Comparison of ENCODE assay signal across 22 cellular contexts in the genomic region with DNA sequence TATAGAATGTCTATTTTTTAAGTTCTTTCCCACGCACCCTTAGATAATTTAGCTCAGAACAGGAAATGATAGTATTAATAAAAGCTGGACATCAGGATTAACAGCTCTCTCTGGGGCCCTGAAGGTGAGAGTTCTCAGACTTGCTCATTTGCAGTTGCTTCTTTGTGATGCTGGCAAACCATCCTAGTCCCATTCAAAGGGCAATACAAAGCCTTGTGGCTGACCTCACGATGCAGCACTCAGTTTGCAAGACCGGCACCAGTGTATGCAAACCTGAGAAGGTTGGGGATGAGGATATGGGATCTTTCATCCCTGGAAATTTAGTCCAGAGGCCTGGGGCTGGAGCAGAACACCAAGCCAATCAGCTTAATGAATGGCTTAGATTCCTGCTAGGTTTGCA. TPM values are rescaled to one million over a fixed set of nuclear protein-coding genes. Genes with fewer than 3 reads are reported as not detected.
DNase-seq lines count a peak whose midpoint lies in the region; ATAC-seq, FAIRE-seq and TF ChIP-seq lines count a peak whose summit lies in the region.
"Had no signal": no experiment of that assay in that cellular context is flagged by ENCODE, and none has a peak within 500 bp of the region (broad histone marks: within the 10 kb centered on the region; RNA-seq: fewer than 3 reads in every experiment).

No MANE protein-coding gene starts in this region.

- no peak for TF ChIP-seq RAD21 in K562 (CRISPR knock-in tag; conservative IDR thresholded peaks at IDR 0.05 in 1 of 2, IDR thresholded peaks at IDR 0.05 in 1 of 2)

- ATAC-seq in K562 (no peak), HG02571 (IDR thresholded peaks at IDR 0.05; ENCODE audit: unreplicated experiment) (no peak), HG03442 (IDR thresholded peaks at IDR 0.05; ENCODE audit: unreplicated experiment) (no peak)
- ATAC-seq: gastroesophageal sphincter, left lung had no signal

- no peaks in the 10 kb centered on the region for H3K79me2 ChIP-seq in K562 (ENCODE audit: control insufficient read depth, insufficient read depth, low read length)
- H3K79me2 ChIP-seq in neural progenitor cell (ENCODE audit: low read depth), result no peaks in the 10 kb centered on the region

- POLR2A ChIA-PET in Caco-2 (lab: Charles Lee) (no interaction called here), K562 (lab: Yijun Ruan, JAX) (interaction anchor here (0.6 to 1.6 kb wide), 4 partner anchors 11 to 657 kb away, joined by 3 to 4 read pairs (median 3); no protein-coding TSS in a partner anchor)

- no peak overlapping the region for H2AFZ ChIP-seq in K562 (ENCODE audit: low read depth, low read length)
- no peak overlapping the region for H2AFZ ChIP-seq in neural progenitor cell (replicated peaks)

- H3K4me3 Mint-ChIP-seq in Caco-2 (ENCODE audit: unreplicated experiment), result no peak overlapping the region
- H3K4me3 Mint-ChIP-seq in neural progenitor cell, result no peak overlapping the region
- H3K4me3 Mint-ChIP-seq: activated T-helper 17 cell treated with anti-CD3 and anti-CD28 coated beads, Interleukin-2, amount 50 U/mL, for 72 hours had no signal

- BruUV-seq in Caco-2 (replicated peaks; lab: Mats Ljungman, UMichigan) (no TSS peak), K562 (replicated peaks; lab: Mats Ljungman, UMichigan) (TSS peak; percentile 9)

- H3K27me3 Mint-ChIP-seq in Caco-2 (ENCODE audit: insufficient read depth, unreplicated experiment), result no peaks in the 10 kb centered on the region
- peaks cover 2% of the 10 kb centered on the region for H3K27me3 Mint-ChIP-seq in neural progenitor cell (ENCODE audit: insufficient read depth, low read depth)
- H3K27me3 Mint-ChIP-seq: activated T-helper 17 cell treated with anti-CD3 and anti-CD28 coated beads, Interleukin-2, amount 50 U/mL, for 72 hours had no signal

- no peaks in the 10 kb centered on the region for H3K9me3 ChIP-seq in Caco-2
- H3K9me3 ChIP-seq in K562 (replicated peaks; ENCODE audit: control insufficient read depth, insufficient read depth, low read depth, low read length), result no peaks in the 10 kb centered on the region
- no peaks in the 10 kb centered on the region for H3K9me3 ChIP-seq in neural progenitor cell (ENCODE audit: low read depth)
- H3K9me3 ChIP-seq: gastroesophageal sphincter, HAP-1, left lung, psoas muscle, transverse colon had no signal

- DNase-seq in NCI-H1092 treated with DMSO at 0.1 percent for 48 hours (lab: John Stamatoyannopoulos, UW), result peak; percentile 20
- DNase-seq in NCI-H1092 (lab: John Stamatoyannopoulos, UW), result no peak
- no peak for DNase-seq in Caco-2
- DNase-seq in K562 (ENCODE audit: extremely low read depth in 1 of 4, low spot score in 3 of 4), result no peak
- DNase-seq in neural progenitor cell (ENCODE audit: low spot score), result peak; percentile 52
- no peak for DNase-seq in NOMO-1 treated with dmso at 0.1 percent for 144 hours (lab: John Stamatoyannopoulos, UW; ENCODE audit: unreplicated experiment)
- DNase-seq: amygdala; DND-41; left lung; NK-92 treated with Interleukin-12 subunit alpha and Interleukin-12 subunit beta, amount 100 ng/mL, for 24 hours; psoas muscle; transverse colon had no signal

- no peaks in the 10 kb centered on the region for H3K4me1 Mint-ChIP-seq in Caco-2 (ENCODE audit: low read depth, unreplicated experiment)
- peaks cover 23% of the 10 kb centered on the region for H3K4me1 Mint-ChIP-seq in neural progenitor cell

- no peak for TF ChIP-seq CTCF in Caco-2 (IDR thresholded peaks at IDR 0.05; ENCODE audit: insufficient read depth in 1 of 2, low read depth in 1 of 2, low read length in 1 of 2, severe bottlenecking in 1 of 2, unreplicated experiment in 1 of 2)
- no peak for TF ChIP-seq CTCF in K562 (IDR thresholded peaks at IDR 0.05 in 2 of 3, conservative IDR thresholded peaks at IDR 0.05 in 1 of 3; ENCODE audit: insufficient read depth in 2 of 3, low read depth in 1 of 3, low read length in 3 of 3)
- no peak for TF ChIP-seq CTCF in neural progenitor cell (IDR thresholded peaks at IDR 0.05)

- WGBS in K562 (ENCODE audit: insufficient coverage, low coverage, missing lambda C conversion rate), result 79% methylated on average over 3 of the region's 3 CpGs

- in situ Hi-C loops in K562 (cut with MboI), result no loop called here

- FAIRE-seq in K562 (lab: Jason Lieb, UNC), result no peak

- TF ChIP-seq EP300 in K562 (IDR thresholded peaks at IDR 0.05; ENCODE audit: low read length), result no peak

- no peak overlapping the region for H3K4me2 ChIP-seq in K562 (ENCODE audit: insufficient read depth, low read length)
- H3K4me2 ChIP-seq in neural progenitor cell, result no peak overlapping the region

- peaks cover 23% of the 10 kb centered on the region for H3F3A ChIP-seq in neural progenitor cell (ENCODE audit: low read depth)

- H3K9ac ChIP-seq in K562 (ENCODE audit: insufficient read depth in 1 of 2, low read depth in 2 of 2, low read length in 2 of 2), result no peak overlapping the region
- H3K9ac ChIP-seq in neural progenitor cell, result no peak overlapping the region

- H3K4me1 ChIP-seq in Caco-2, result no peaks in the 10 kb centered on the region
- peaks cover 0 to 6% of the 10 kb centered on the region in 2 experiments; a peak in 2 of 5 replicates for H3K4me1 ChIP-seq in K562 (replicated peaks in 1 of 2; ENCODE audit: control insufficient read depth in 2 of 2, insufficient read depth in 2 of 2, low read length in 2 of 2)
- H3K4me1 ChIP-seq in neural progenitor cell, result peaks cover 25% of the 10 kb centered on the region
- H3K4me1 ChIP-seq: HAP-1, transverse colon had no signal

- H3K36me3 ChIP-seq in Caco-2 (ENCODE audit: control insufficient read depth, insufficient read depth, low read length) (peaks cover 4% of the 10 kb centered on the region), K562 (ENCODE audit: control insufficient read depth, insufficient read depth, low read length) (peaks cover 58% of the 10 kb centered on the region; the same call in 2 of the 3 replicates), neural progenitor cell (no peaks in the 10 kb centered on the region)

- no peak for TF ChIP-seq POLR2A in K562 (conservative IDR thresholded peaks at IDR 0.05)

- CTCF ChIA-PET in Caco-2 (lab: Charles Lee) (interaction anchor here (1.1 to 1.5 kb wide), 2 partner anchors 16 to 185 kb away, joined by 3 to 4 read pairs; no protein-coding TSS in a partner anchor), K562 (lab: Yijun Ruan, JAX; ENCODE audit: low intra/inter-chr PET ratio) (no interaction called here)

- H3K9me1 ChIP-seq in K562 (ENCODE audit: control insufficient read depth, insufficient read depth, low read length), result no peaks in the 10 kb centered on the region

- intact Hi-C loops in Caco-2 (cut with micrococcal nuclease; ENCODE audit: unreplicated experiment) (no loop called here), K562 (cut with micrococcal nuclease) (no loop called here)

- H3K27ac Mint-ChIP-seq in Caco-2 (ENCODE audit: unreplicated experiment), result peak overlapping the region; percentile 63
- no peak overlapping the region for H3K27ac Mint-ChIP-seq in neural progenitor cell
- H3K27ac Mint-ChIP-seq: activated T-helper 17 cell treated with anti-CD3 and anti-CD28 coated beads, Interleukin-2, amount 50 U/mL, for 72 hours had no signal

- no peaks in the 10 kb centered on the region for H4K20me1 ChIP-seq in K562 (replicated peaks; ENCODE audit: control insufficient read depth, insufficient read depth, low read length)
- peaks cover 55% of the 10 kb centered on the region for H4K20me1 ChIP-seq in neural progenitor cell (ENCODE audit: low read depth)

- no peak overlapping the region for H3K27ac ChIP-seq in K562 (ENCODE audit: extremely low read depth, low read depth, low read length)
- H3K27ac ChIP-seq in neural progenitor cell, result no peak overlapping the region
- H3K27ac ChIP-seq: 22Rv1, epithelial cell of prostate, left lung, transverse colon had no signal

- H3K36me3 Mint-ChIP-seq in Caco-2 (ENCODE audit: insufficient read depth, unreplicated experiment) (peaks cover 97% of the 10 kb centered on the region), neural progenitor cell (peaks cover 35% of the 10 kb centered on the region)

- H3K27me3 ChIP-seq in Caco-2 (replicated peaks; ENCODE audit: control insufficient read depth, insufficient read depth, low read length) (no peaks in the 10 kb centered on the region), K562 (ENCODE audit: control insufficient read depth in 2 of 2, insufficient read depth in 2 of 2, low read length in 2 of 2) (no peaks in the 10 kb centered on the region), neural progenitor cell (no peaks in the 10 kb centered on the region)
- H3K27me3 ChIP-seq: gastroesophageal sphincter, left lung, transverse colon had no signal

- H3K9me3 Mint-ChIP-seq in Caco-2 (ENCODE audit: unreplicated experiment), result no peaks in the 10 kb centered on the region
- H3K9me3 Mint-ChIP-seq in neural progenitor cell, result no peaks in the 10 kb centered on the region
- H3K9me3 Mint-ChIP-seq: activated T-helper 17 cell treated with anti-CD3 and anti-CD28 coated beads, Interleukin-2, amount 50 U/mL, for 72 hours had no signal

- no peak overlapping the region for H3K4me3 ChIP-seq in Caco-2 (ENCODE audit: low read depth, low read length)
- H3K4me3 ChIP-seq in K562, result no peak overlapping the region
- H3K4me3 ChIP-seq in neural progenitor cell, result no peak overlapping the region
- H3K4me3 ChIP-seq: gastroesophageal sphincter, HAP-1, left lung, psoas muscle, transverse colon had no signal

TF ChIP-seq in K562, 482 proteins besides CTCF, POLR2A, EP300 and RAD21 (continues in another document):
- no peak for TF ChIP-seq ZNF324 (CRISPR knock-in tag; IDR thresholded peaks at IDR 0.05)

RNA-seq across cellular contexts. Expression of a gene that starts 29.3 kb away (rescaled TPM):
- total RNA-seq in Caco-2 (2022) (not detected in 2 replicates), K562 (2014; rRNA removed) (not detected in 2 replicates), K562 (2014; rRNA removed; fragmentation: Illumina TruSeq; extraction: Trizol) (not detected in 2 replicates), K562 (2015; rRNA removed; fragmentation: Illumina TruSeq; extraction: Trizol) (not detected in 2 replicates), K562 (2021) (not detected in 2 replicates), neural progenitor cell (ENCODE audit: low replicate concordance) (not detected in 2 replicates)
- 1.4 TPM in 1 of 2 replicates, not detected in the other for total RNA-seq in K562 (2011; cell fraction: chromatin; rRNA removed; ENCODE audit: low replicate concordance)
- total RNA-seq in K562 (2011; cell fraction: nucleolus; rRNA removed), result not detected in 2 replicates
- total RNA-seq in K562 (2011; cell fraction: nucleoplasm; rRNA removed), result not detected in 2 replicates
- polyA plus RNA-seq in K562 (2011; rRNA removed) (not detected in 2 replicates), K562 (2014; fragmentation: Illumina TruSeq; extraction: Trizol) (not detected in 2 replicates), K562 (2014; fragmentation: Nextera tagmentation; extraction: Ambion mirVana) (not detected), K562 (2014; rRNA removed) (not detected in 2 replicates)
- polyA plus RNA-seq in K562 (2011; cell fraction: cytosol; rRNA removed), result not detected in 2 replicates
- not detected in 2 replicates for polyA plus RNA-seq in K562 (2011; cell fraction: nucleus; rRNA removed)
- not detected in 2 replicates for polyA plus RNA-seq in K562 (2012)
- polyA minus RNA-seq in K562 (2011; rRNA and poly(A)+ RNA removed), result 0.70 TPM in 1 of 2 replicates, not detected in the other
- not detected in 2 replicates for polyA minus RNA-seq in K562 (2011; cell fraction: cytosol; rRNA and poly(A)+ RNA removed)
- not detected in 2 replicates for polyA minus RNA-seq in K562 (2011; cell fraction: nucleus; rRNA and poly(A)+ RNA removed)
- total RNA-seq: activated CD8-positive, alpha-beta memory T cell treated with anti-CD3 and anti-CD28 coated beads for 36 hours; activated T-helper 17 cell treated with anti-CD3 and anti-CD28 coated beads, Interleukin-2, amount 50 U/mL, for 72 hours; gastroesophageal sphincter; HT1080; left lung; transverse colon had no signal
- polyA plus RNA-seq: BJ had no signal

Comparison
In these comparisons a context has a peak if more than half of its experiments do, and no peak if none do; other contexts are left out.
1. DNase-seq: peak in NCI-H1092 treated with DMSO at 0.1 percent for 48 hours (single experiment) and neural progenitor cell (single experiment); none in NCI-H1092 (single experiment), Caco-2 (0 of 2), K562 (0 of 4) and NOMO-1 treated with dmso at 0.1 percent for 144 hours (single experiment).